10 cellular contexts compared by ENCODE assay signal in genomic region chr9:18281291-18281690, GRCh38.
"Had no signal": no experiment of that assay in that cellular context is flagged by ENCODE, and none has a peak within 500 bp of the region (broad histone marks: within the 10 kb centered on the region; RNA-seq: fewer than 3 reads in every experiment).

No MANE protein-coding gene starts in this region.

- H3K36me3 ChIP-seq: HAP-1 had no signal

- H3K27ac ChIP-seq: GM23248, HL-60, KMS-11 had no signal

- H3K4me1 ChIP-seq: HAP-1 had no signal

- DNase-seq: GM23248, GOT3, H7, HFFc6, KBM-7 had no signal

- H3K4me3 ChIP-seq: GM23248, HAP-1 had no signal

- H3K9me3 ChIP-seq: HAP-1 had no signal

- ATAC-seq: HCT116, HepG2 had no signal
